In genomic region chr10:11898372-11899066, GRCh38 we compare ENCODE assay signal across 13 cellular contexts.
DNase-seq lines count a peak whose midpoint lies in the region; ATAC-seq and TF ChIP-seq lines count a peak whose summit lies in the region.
"Had no signal": no experiment of that assay in that cellular context is flagged by ENCODE, and none has a peak within 500 bp of the region (broad histone marks: within the 10 kb centered on the region; RNA-seq: fewer than 3 reads in every experiment).

No MANE protein-coding gene starts in this region.

- ATAC-seq in right lobe of liver (peak; percentile 80 to 89 (median 82)), GM21447 (IDR thresholded peaks at IDR 0.05; ENCODE audit: unreplicated experiment) (no peak), HG02884 (IDR thresholded peaks at IDR 0.05; ENCODE audit: unreplicated experiment) (no peak)
- ATAC-seq: activated CD4-positive, CD25-positive, alpha-beta regulatory T cell treated with anti-CD3 and anti-CD28 coated beads, Interleukin-2, amount 50 U/mL, for 24 hours; stimulated activated naive CD8-positive, alpha-beta T cell treated with anti-CD3 and anti-CD28 coated beads, Interleukin-15, Interleukin-2, amounts not matched to agents 100 U/mL and 50 U/mL, for 24 hours had no signal

- H3K36me3 ChIP-seq in breast epithelium (no peaks in the 10 kb centered on the region), right lobe of liver (no peaks in the 10 kb centered on the region)
- H3K36me3 ChIP-seq: BLaER1 treated with 17β-estradiol and CSF1 and Interleukin-3, amounts not matched to agents 10 nM and 100 nM; left ventricle myocardium inferior had no signal

- CTCF ChIA-PET in AG04450 (lab: Charles Lee), result no interaction called here

- H3K4me3 ChIP-seq in AG04450 (ENCODE audit: low read depth, low read length) (no peak overlapping the region), breast epithelium (no peak overlapping the region), right lobe of liver (no peak overlapping the region)
- H3K4me3 ChIP-seq: BLaER1 treated with 17β-estradiol and CSF1 and Interleukin-3, amounts not matched to agents 10 nM and 100 nM; left ventricle myocardium inferior had no signal

- no peaks in the 10 kb centered on the region for H3K4me1 ChIP-seq in breast epithelium
- H3K4me1 ChIP-seq in right lobe of liver, result peaks cover 0 to 35% (median 15%) of the 10 kb centered on the region in 4 donors
- H3K4me1 ChIP-seq: BLaER1 treated with 17β-estradiol and CSF1 and Interleukin-3, amounts not matched to agents 10 nM and 100 nM; left ventricle myocardium inferior had no signal

- H3K9me3 ChIP-seq in AG04450 (ENCODE audit: control insufficient read depth, insufficient read depth, low read length), result peaks cover 9% of the 10 kb centered on the region; the same call in 1 of the 2 replicates
- no peaks in the 10 kb centered on the region for H3K9me3 ChIP-seq in breast epithelium
- no peaks in the 10 kb centered on the region for H3K9me3 ChIP-seq in right lobe of liver
- H3K9me3 ChIP-seq: BLaER1 treated with 17β-estradiol and CSF1 and Interleukin-3, amounts not matched to agents 10 nM and 100 nM; left ventricle myocardium inferior had no signal

- no peak for TF ChIP-seq POLR2A in breast epithelium (IDR thresholded peaks at IDR 0.05)
- no peak for TF ChIP-seq POLR2A in right lobe of liver (IDR thresholded peaks at IDR 0.05)

- H3K27me3 ChIP-seq in AG04450 (ENCODE audit: control insufficient read depth, insufficient read depth, low read length) (peaks cover 2% of the 10 kb centered on the region), breast epithelium (no peaks in the 10 kb centered on the region), right lobe of liver (no peaks in the 10 kb centered on the region)
- H3K27me3 ChIP-seq: BLaER1 treated with 17β-estradiol and CSF1 and Interleukin-3, amounts not matched to agents 10 nM and 100 nM had no signal

- 60% methylated on average over 1 of the region's 20 CpGs for WGBS in right lobe of liver (ENCODE audit: insufficient coverage, low coverage, low lambda C conversion rate, missing lambda C conversion rate)

- H3K27ac ChIP-seq in AG04450 (ENCODE audit: low read depth, low read length), result no peak overlapping the region
- H3K27ac ChIP-seq in breast epithelium, result peak overlapping the region; percentile 69 to 82
- peak overlapping the region; percentile 76 to 91 (median 82) for H3K27ac ChIP-seq in right lobe of liver
- H3K27ac ChIP-seq: BLaER1 treated with 17β-estradiol and CSF1 and Interleukin-3, amounts not matched to agents 10 nM and 100 nM; left ventricle myocardium inferior had no signal

- peak; percentile 7 for DNase-seq in AG04450 (ENCODE audit: low read depth, low spot score)
- peak; percentile 68 for DNase-seq in NCI-H146 treated with DMSO at 0.1 percent for 48 hours (lab: John Stamatoyannopoulos, UW; ENCODE audit: unreplicated experiment)
- DNase-seq in breast epithelium (ENCODE audit: low spot score in 2 of 2), result peak; percentile 84 to 91
- peak; percentile 85 to 93 (median 90) for DNase-seq in right lobe of liver
- no peak for DNase-seq in NCI-H1092 (lab: John Stamatoyannopoulos, UW)
- DNase-seq in T-helper 1 cell, result no peak
- DNase-seq: activated gamma-delta T cell; left ventricle myocardium inferior; stimulated activated naive CD8-positive, alpha-beta T cell treated with anti-CD3 and anti-CD28 coated beads, Interleukin-15, Interleukin-2, amounts not matched to agents 100 U/mL and 50 U/mL, for 24 hours had no signal

- intact Hi-C loops in breast epithelium (cut with DNase I; ENCODE audit: low total_unique reads), result no loop called here
- intact Hi-C loops in right lobe of liver (cut with DNase I), result no loop called here

- POLR2A ChIA-PET in AG04450 (lab: Yijun Ruan, JAX), result no interaction called here

- TF ChIP-seq CTCF in AG04450 (IDR thresholded peaks at IDR 0.05; ENCODE audit: low read depth, low read length), result no peak
- no peak for TF ChIP-seq CTCF in breast epithelium (IDR thresholded peaks at IDR 0.05)
- TF ChIP-seq CTCF in right lobe of liver (IDR thresholded peaks at IDR 0.05), result no peak

Comparison
In these comparisons a context has a peak if more than half of its experiments do, and no peak if none do; other contexts are left out.
1. DNase-seq: peak in AG04450 (single experiment), NCI-H146 treated with DMSO at 0.1 percent for 48 hours (single experiment), breast epithelium (2 of 2) and right lobe of liver (3 of 3); none in NCI-H1092 (single experiment) and T-helper 1 cell (0 of 5).
2. ATAC-seq: peak in right lobe of liver (4 of 4); none in GM21447 (single experiment) and HG02884 (single experiment).